Comparison of ENCODE assay signal across 8 cellular contexts in the genomic region with DNA sequence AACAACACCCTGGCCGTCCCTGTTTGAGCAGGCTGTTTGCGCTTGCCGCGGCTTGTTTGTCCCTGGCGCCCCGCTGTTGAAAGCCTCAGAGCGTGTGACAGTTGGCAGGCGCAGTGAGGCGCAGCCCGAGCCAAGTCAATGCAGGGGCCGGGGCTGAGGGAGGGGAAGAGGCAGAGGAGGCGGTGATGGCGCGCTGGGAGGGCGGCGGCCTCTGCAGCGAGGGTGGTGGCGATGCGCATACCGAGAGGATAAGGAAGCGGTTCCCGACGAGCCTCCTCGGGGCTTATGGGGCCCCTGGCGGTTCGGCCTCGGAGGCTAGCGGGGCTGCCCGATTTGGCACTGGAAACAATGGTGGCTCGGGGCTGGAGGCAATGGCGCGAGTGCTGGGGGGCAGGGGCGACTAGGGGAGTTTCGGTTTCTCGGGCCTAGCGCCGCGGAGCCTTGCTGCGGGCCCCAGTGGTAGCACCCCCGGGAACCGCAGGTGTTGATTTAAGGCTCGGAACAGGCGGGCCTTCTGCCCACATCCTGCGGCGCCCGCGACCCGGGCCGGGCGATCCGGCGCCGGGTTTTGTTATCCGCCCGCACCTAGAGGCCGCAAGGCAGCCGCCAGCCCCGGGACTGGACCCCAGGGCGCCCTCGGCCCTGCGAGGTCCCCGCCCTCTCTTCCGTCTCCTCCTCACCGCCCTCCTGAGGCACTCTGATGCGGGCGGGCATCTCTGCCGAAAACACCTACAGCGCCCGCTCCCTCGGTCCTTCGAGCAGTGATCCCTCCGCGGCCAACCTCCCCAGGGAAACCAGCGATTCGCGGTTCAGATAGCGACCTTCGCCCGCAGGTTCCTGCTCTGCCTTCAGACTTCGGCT. TPM values are rescaled to one million over a fixed set of nuclear protein-coding genes. Genes with fewer than 3 reads are reported as not detected.
DNase-seq lines count a peak whose midpoint lies in the region; ATAC-seq and TF ChIP-seq lines count a peak whose summit lies in the region.

No MANE protein-coding gene starts in this region.

- no peak for TF ChIP-seq CTCF in LNCaP clone FGC (IDR thresholded peaks at IDR 0.05; ENCODE audit: control insufficient read depth, extremely low read depth, insufficient read depth)
- TF ChIP-seq CTCF in fibroblast of pulmonary artery (IDR thresholded peaks at IDR 0.05; ENCODE audit: low read length, missing control alignments), result no peak

- peak; percentile 89 to 91 for ATAC-seq in natural killer cell treated with Interleukin-12 subunit alpha and Interleukin-12 subunit beta and Interleukin-15 and Interleukin-18, amount 100 ng/mL, for 72 hours

- H3K36me3 Mint-ChIP-seq in natural killer cell treated with Interleukin-12 subunit alpha and Interleukin-12 subunit beta and Interleukin-15 and Interleukin-18, amount 100 ng/mL, for 72 hours, result peaks cover 6% of the 10 kb centered on the region

- H3K9me3 Mint-ChIP-seq in natural killer cell treated with Interleukin-12 subunit alpha and Interleukin-12 subunit beta and Interleukin-15 and Interleukin-18, amount 100 ng/mL, for 72 hours, result no peaks in the 10 kb centered on the region

- DNase-seq in EH (ENCODE audit: low read depth), result peak; percentile 94
- DNase-seq in H4 (ENCODE audit: low spot score), result peak; percentile 94
- peak; percentile 95 for DNase-seq in LNCaP clone FGC (ENCODE audit: low read depth)
- DNase-seq in RPMI8226, result peak; percentile 98
- DNase-seq in activated T-helper 9 cell treated with anti-CD3 and anti-CD28 coated beads, Interleukin-2, amount 50 U/mL, for 16 hours (ENCODE audit: low read depth), result peak; percentile 90
- peak; percentile 94 for DNase-seq in fibroblast of pulmonary artery (ENCODE audit: low read depth)
- peak; percentile 98 for DNase-seq in natural killer cell treated with Interleukin-12 subunit alpha and Interleukin-12 subunit beta and Interleukin-15 and Interleukin-18, amount 100 ng/mL, for 72 hours (ENCODE audit: low spot score)
- peak; percentile 90 for DNase-seq in stimulated activated naive CD4-positive, alpha-beta T cell treated with Interleukin-2 at 50 U/mL for 16 hours (lab: John Stamatoyannopoulos, UW)

- H3K27me3 Mint-ChIP-seq in natural killer cell treated with Interleukin-12 subunit alpha and Interleukin-12 subunit beta and Interleukin-15 and Interleukin-18, amount 100 ng/mL, for 72 hours, result no peaks in the 10 kb centered on the region

- peak overlapping the region; percentile 90 for H3K4me3 Mint-ChIP-seq in natural killer cell treated with Interleukin-12 subunit alpha and Interleukin-12 subunit beta and Interleukin-15 and Interleukin-18, amount 100 ng/mL, for 72 hours

- peak overlapping the region; percentile 80 for H3K4me3 ChIP-seq in LNCaP clone FGC (ENCODE audit: low read depth, low read length)
- peak overlapping the region; percentile 82 for H3K4me3 ChIP-seq in fibroblast of pulmonary artery (replicated peaks; ENCODE audit: low read depth, low read length)

- H3K27ac Mint-ChIP-seq in natural killer cell treated with Interleukin-12 subunit alpha and Interleukin-12 subunit beta and Interleukin-15 and Interleukin-18, amount 100 ng/mL, for 72 hours, result peak overlapping the region; percentile 93 to 95

- peaks cover 57 to 71% of the 10 kb centered on the region in 2 donors for H3K4me1 Mint-ChIP-seq in natural killer cell treated with Interleukin-12 subunit alpha and Interleukin-12 subunit beta and Interleukin-15 and Interleukin-18, amount 100 ng/mL, for 72 hours (ENCODE audit: low read depth in 2 of 2)

RNA-seq across cellular contexts. Expression of a gene that starts 1.0 kb away (rescaled TPM):
- total RNA-seq in H4 (2014; rRNA removed; shearing (Covaris generic)), result 38.4 and 50.8 TPM in 2 replicates
- total RNA-seq in natural killer cell treated with Interleukin-12 subunit alpha and Interleukin-12 subunit beta and Interleukin-15 and Interleukin-18, amount 100 ng/mL, for 72 hours, result 100 to 1,000 TPM; 108 to 180 TPM

RNA-seq across cellular contexts. Expression of a gene that starts 58.6 kb away (rescaled TPM):
- 3.9 and 8.8 TPM in 2 replicates for total RNA-seq in H4 (2014; rRNA removed; shearing (Covaris generic))
- 100 to 1,000 TPM; 103 to 301 TPM for total RNA-seq in natural killer cell treated with Interleukin-12 subunit alpha and Interleukin-12 subunit beta and Interleukin-15 and Interleukin-18, amount 100 ng/mL, for 72 hours

Comparison
In these comparisons a context has a peak if more than half of its experiments do, and no peak if none do; other contexts are left out.
1. Peak in every context shown above with its lines: DNase-seq, ATAC-seq and H3K4me3 ChIP-seq.
2. RNA of a gene that starts 58.6 kb away (total RNA-seq): 103 to 301 TPM in natural killer cell treated with Interleukin-12 subunit alpha and Interleukin-12 subunit beta and Interleukin-15 and Interleukin-18, amount 100 ng/mL, for 72 hours; 3.9 to 8.8 TPM in H4; every median in the first group is over 10 times any median in the second.